In the genomic region with DNA sequence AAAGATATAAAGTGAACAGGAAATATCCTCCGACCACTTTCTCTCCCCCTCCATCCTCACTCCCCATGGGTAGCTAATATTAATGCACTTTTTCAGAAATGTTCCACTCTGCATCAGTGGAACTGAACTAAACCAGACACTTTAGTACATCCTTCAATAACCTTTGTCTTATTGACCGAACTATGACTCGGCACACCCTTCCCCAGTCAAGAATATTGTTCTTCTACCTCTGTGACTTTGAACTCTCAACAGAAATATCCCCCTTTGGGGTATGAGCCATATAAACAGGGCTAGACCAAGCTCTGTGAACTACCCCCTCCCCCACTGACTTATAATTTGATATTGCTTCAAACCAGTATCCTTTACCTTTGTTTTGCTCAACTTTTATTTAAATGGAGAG, we compare ENCODE assay signal across 16 cellular contexts. TPM values are rescaled to one million over a fixed set of nuclear protein-coding genes. Genes with fewer than 3 reads are reported as not detected.
DNase-seq lines count a peak whose midpoint lies in the region; ATAC-seq and TF ChIP-seq lines count a peak whose summit lies in the region.
"Had no signal": no experiment of that assay in that cellular context is flagged by ENCODE, and none has a peak within 500 bp of the region (broad histone marks: within the 10 kb centered on the region; RNA-seq: fewer than 3 reads in every experiment).

No MANE protein-coding gene starts in this region.

- H3K36me3 ChIP-seq in SJCRH30, result no peaks in the 10 kb centered on the region
- H3K36me3 ChIP-seq: SJSA1 had no signal

- no peak for ATAC-seq in HG02610 (IDR thresholded peaks at IDR 0.05; ENCODE audit: unreplicated experiment)
- ATAC-seq: GM23338 had no signal

- peaks cover 71% of the 10 kb centered on the region for H3K4me1 Mint-ChIP-seq in osteocyte (ENCODE audit: unreplicated experiment)
- peaks cover 50% of the 10 kb centered on the region for H3K4me1 Mint-ChIP-seq in type B pancreatic cell (ENCODE audit: unreplicated experiment)

- H3K36me3 Mint-ChIP-seq in osteocyte (ENCODE audit: unreplicated experiment) (no peaks in the 10 kb centered on the region), type B pancreatic cell (no peaks in the 10 kb centered on the region)

- H3K27me3 ChIP-seq in SJCRH30, result no peaks in the 10 kb centered on the region
- H3K27me3 ChIP-seq: SJSA1 had no signal

- no peaks in the 10 kb centered on the region for H3K9me3 ChIP-seq in SJCRH30 (replicated peaks)
- H3K9me3 ChIP-seq: SJSA1 had no signal

- H3K27ac Mint-ChIP-seq in osteocyte (ENCODE audit: unreplicated experiment) (peak overlapping the region; percentile 78), type B pancreatic cell (peak overlapping the region; percentile 4)
- H3K27ac Mint-ChIP-seq: GM23338 had no signal

- peak overlapping the region; percentile 95 for H3K27ac ChIP-seq in SJCRH30
- H3K27ac ChIP-seq: SJSA1 had no signal

- peak; percentile 13 for DNase-seq in DMS 273 (lab: John Stamatoyannopoulos, UW; ENCODE audit: unreplicated experiment)
- no peak for DNase-seq in DMS 273 treated with DMSO at 0.1 percent for 48 hours (lab: John Stamatoyannopoulos, UW)
- peak in 1 of 2 experiments; percentile 39 for DNase-seq in SJCRH30
- DNase-seq in osteocyte (ENCODE audit: extremely low spot score, unreplicated experiment), result no peak
- DNase-seq in type B pancreatic cell (ENCODE audit: extremely low spot score, unreplicated experiment), result no peak
- no peak for DNase-seq in NCI-H1930 (lab: John Stamatoyannopoulos, UW)
- no peak for DNase-seq in NCI-H1436 treated with DMSO at 0.1 percent for 48 hours (lab: John Stamatoyannopoulos, UW)
- DNase-seq: 8988T, C1 segment of cervical spinal cord, DMS79, Kasumi-1, NCI-H2081 treated with DMSO at 0.1 percent for 48 hours, RPMI8226 had no signal

- H3K4me1 ChIP-seq in SJCRH30, result peaks cover 65% of the 10 kb centered on the region

- no peak overlapping the region for H3K4me3 ChIP-seq in SJCRH30
- H3K4me3 ChIP-seq: GM23338, SJSA1 had no signal

- H3K9me3 Mint-ChIP-seq in osteocyte (ENCODE audit: unreplicated experiment), result no peaks in the 10 kb centered on the region
- H3K9me3 Mint-ChIP-seq in type B pancreatic cell, result no peaks in the 10 kb centered on the region
- H3K9me3 Mint-ChIP-seq: GM23338 had no signal

- no peak overlapping the region for H3K4me3 Mint-ChIP-seq in osteocyte (ENCODE audit: unreplicated experiment)
- H3K4me3 Mint-ChIP-seq in type B pancreatic cell, result no peak overlapping the region
- H3K4me3 Mint-ChIP-seq: GM23338 had no signal

- TF ChIP-seq CTCF in osteocyte (IDR thresholded peaks at IDR 0.05) (no peak), type B pancreatic cell (conservative IDR thresholded peaks at IDR 0.05) (no peak)

- no peaks in the 10 kb centered on the region for H3K27me3 Mint-ChIP-seq in osteocyte (ENCODE audit: unreplicated experiment)
- no peaks in the 10 kb centered on the region for H3K27me3 Mint-ChIP-seq in type B pancreatic cell

RNA-seq across cellular contexts. Expression of gene CAPZA2, which starts 57.9 kb away (rescaled TPM):
- total RNA-seq in SJCRH30 (2014; rRNA removed; shearing (Covaris generic)), result 167 and 188 TPM in 2 replicates
- 194 and 207 TPM in 2 replicates for total RNA-seq in osteocyte
- 167 and 182 TPM in 2 replicates for total RNA-seq in type B pancreatic cell (ENCODE audit: low replicate concordance)
